In the genomic region with DNA sequence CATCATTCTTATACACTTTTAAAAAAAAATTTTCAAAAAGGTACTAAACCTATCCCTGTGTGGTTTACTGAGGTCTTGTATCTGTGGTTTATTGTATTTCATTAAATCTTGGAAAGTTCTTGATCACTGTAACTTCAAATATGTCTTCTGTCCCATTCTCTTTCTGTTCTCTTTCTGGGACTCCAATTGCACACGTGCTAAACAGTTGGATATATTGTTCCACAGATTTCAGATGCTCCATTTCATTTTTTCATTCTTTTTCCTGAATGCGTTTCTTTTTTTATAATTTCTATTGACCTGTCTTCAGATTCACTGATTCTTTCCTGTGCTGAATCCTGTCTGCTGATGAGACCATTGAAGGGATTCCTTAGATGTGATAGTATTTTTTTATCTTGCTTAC, we compare ENCODE assay signal across 25 cellular contexts. TPM values are rescaled to one million over a fixed set of nuclear protein-coding genes. Genes with fewer than 3 reads are reported as not detected.
DNase-seq lines count a peak whose midpoint lies in the region; ATAC-seq, FAIRE-seq and TF ChIP-seq lines count a peak whose summit lies in the region.
"Had no signal": no experiment of that assay in that cellular context is flagged by ENCODE, and none has a peak within 500 bp of the region (broad histone marks: within the 10 kb centered on the region; RNA-seq: fewer than 3 reads in every experiment).

No MANE protein-coding gene starts in this region.

- in situ Hi-C loops in HepG2 (cut with HindIII; ENCODE audit: extremely low pct_ligation_motif_present, low pct_unique_long_range_greater_than_20kb) (loop anchor here (5.0 kb wide), 1 partner anchor 63 kb away; no protein-coding TSS in a partner anchor), Panc1 (cut with HindIII; ENCODE audit: low pct_unique_long_range_greater_than_20kb, low sequenced_read_pairs) (no loop called here)

- no peaks in the 10 kb centered on the region for H4K20me1 ChIP-seq in HepG2 (ENCODE audit: insufficient read depth, low read length)

- peaks cover 4% of the 10 kb centered on the region for H3K79me2 ChIP-seq in HepG2 (ENCODE audit: insufficient read depth, low read length)

- POLR2A ChIA-PET in HepG2 (lab: Yijun Ruan, JAX) (no interaction called here), Panc1 (lab: Charles Lee) (no interaction called here)

- no TSS peak for BruUV-seq in HepG2 (replicated peaks; lab: Mats Ljungman, UMichigan)
- no TSS peak for BruUV-seq in Panc1 (replicated peaks; lab: Mats Ljungman, UMichigan)

- TF ChIP-seq POLR2A in HepG2 (IDR thresholded peaks at IDR 0.05; ENCODE audit: insufficient read depth in 1 of 2, low read depth in 2 of 2, low read length in 2 of 2): no peak
- TF ChIP-seq POLR2A in right lobe of liver (IDR thresholded peaks at IDR 0.05): no peak

- CTCF ChIA-PET in HepG2 (lab: Yijun Ruan, JAX; ENCODE audit: low intra/inter-chr PET ratio, low total read pairs): no interaction called here
- CTCF ChIA-PET in Panc1 (lab: Charles Lee): no interaction called here

- intact Hi-C loops in HepG2 (cut with micrococcal nuclease; ENCODE audit: unreplicated experiment): loop anchor here (5.0 kb wide), 1 partner anchor 118 kb away; no protein-coding TSS in a partner anchor
- intact Hi-C loops in right lobe of liver (cut with DNase I): no loop called here
- intact Hi-C loops in Panc1 (cut with micrococcal nuclease; ENCODE audit: unreplicated experiment): loop anchor here (5.0 to 10.0 kb wide), 2 partner anchors 98 to 565 kb away; no protein-coding TSS in a partner anchor

- H3K4me3 ChIP-seq in HepG2 (replicated peaks in 1 of 3; ENCODE audit: insufficient read depth in 1 of 3, low read depth in 2 of 3, low read length in 3 of 3) (no peak overlapping the region), right lobe of liver (no peak overlapping the region), Panc1 (ENCODE audit: low read depth in 2 of 2, low read length in 2 of 2) (no peak overlapping the region)
- H3K4me3 ChIP-seq: A549; BLaER1 treated with 17β-estradiol and CSF1 and Interleukin-3, amounts not matched to agents 10 nM and 100 nM; GM12878; GM23338; HAP-1 had no signal

- WGBS in HepG2 (ENCODE audit: low lambda C conversion rate): 52% methylated on average over 2 of the region's 2 CpGs
- 89% methylated on average over 2 of the region's 2 CpGs for WGBS in right lobe of liver (ENCODE audit: insufficient coverage, low coverage, low lambda C conversion rate, missing lambda C conversion rate)

- H3K4me2 ChIP-seq in HepG2 (ENCODE audit: low read depth, low read length): no peak overlapping the region
- H3K4me2 ChIP-seq: A549; BLaER1 treated with 17β-estradiol and CSF1 and Interleukin-3, amounts not matched to agents 10 nM and 100 nM; GM23338 had no signal

- no peak for ATAC-seq in activated T-cell treated with anti-CD3 and anti-CD28 coated beads, Interleukin-2, amount 50 U/mL, for 72 hours (replicated peaks in 1 of 2)
- ATAC-seq in HepG2 (no peak), right lobe of liver (no peak), Panc1 (no peak), HG02610 (IDR thresholded peaks at IDR 0.05; ENCODE audit: unreplicated experiment) (no peak)
- ATAC-seq in stimulated activated memory B cell treated with anti-CD40 and anti-IgM and Interleukin-4, amounts not matched to agents 10 μg/mL and 1 μg/mL and 100 μg/mL, for 72 hours: no peak
- ATAC-seq: A549, GM12878, GM23338 had no signal

- H3K4me1 ChIP-seq in HepG2 (ENCODE audit: insufficient read depth, low read length): peaks cover 28% of the 10 kb centered on the region
- no peaks in the 10 kb centered on the region for H3K4me1 ChIP-seq in right lobe of liver
- peaks cover 10% of the 10 kb centered on the region for H3K4me1 ChIP-seq in Panc1 (ENCODE audit: control insufficient read depth, insufficient read depth, low read length)

- H3K4me1 Mint-ChIP-seq in activated T-cell treated with anti-CD3 and anti-CD28 coated beads, Interleukin-2, amount 50 U/mL, for 72 hours (ENCODE audit: low read depth): peaks cover 28% of the 10 kb centered on the region
- peaks cover 19% of the 10 kb centered on the region for H3K4me1 Mint-ChIP-seq in activated T-cell treated with anti-CD3 and anti-CD28 coated beads, Interleukin-2, amount 50 U/mL, for 24 hours (ENCODE audit: low read depth)
- H3K4me1 Mint-ChIP-seq in stimulated activated memory B cell treated with anti-CD40 and anti-IgM and Interleukin-4, amounts not matched to agents 10 μg/mL and 1 μg/mL and 100 μg/mL, for 72 hours: peaks cover 34% of the 10 kb centered on the region

- TF ChIP-seq EP300 in HepG2 (IDR thresholded peaks at IDR 0.05; ENCODE audit: low read depth in 2 of 2, low read length in 2 of 2) (no peak), HepG2 (CRISPR knock-in tag; IDR thresholded peaks at IDR 0.05; ENCODE audit: borderline replicate concordance) (no peak)

- peaks cover 9 to 18% of the 10 kb centered on the region in 2 donors for H3K36me3 Mint-ChIP-seq in activated T-cell treated with anti-CD3 and anti-CD28 coated beads, Interleukin-2, amount 50 U/mL, for 72 hours (ENCODE audit: insufficient read depth in 2 of 2)
- peaks cover 3% of the 10 kb centered on the region for H3K36me3 Mint-ChIP-seq in activated T-cell treated with anti-CD3 and anti-CD28 coated beads, Interleukin-2, amount 50 U/mL, for 24 hours (ENCODE audit: low read depth)
- H3K36me3 Mint-ChIP-seq in stimulated activated memory B cell treated with anti-CD40 and anti-IgM and Interleukin-4, amounts not matched to agents 10 μg/mL and 1 μg/mL and 100 μg/mL, for 72 hours: peaks cover 8% of the 10 kb centered on the region

- H3K27me3 ChIP-seq in HepG2 (ENCODE audit: control insufficient read depth in 1 of 2, insufficient read depth in 2 of 2, low read length in 2 of 2) (peaks cover under 1 to 5% of the 10 kb centered on the region in 2 experiments; a peak in 2 of 5 replicates), right lobe of liver (no peaks in the 10 kb centered on the region), Panc1 (ENCODE audit: control insufficient read depth, insufficient read depth, low read length) (no peaks in the 10 kb centered on the region)
- H3K27me3 ChIP-seq: BE2C; BLaER1 treated with 17β-estradiol and CSF1 and Interleukin-3, amounts not matched to agents 10 nM and 100 nM had no signal

- H3K9me3 ChIP-seq in HepG2 (ENCODE audit: low read length) (peaks cover 9% of the 10 kb centered on the region), right lobe of liver (no peaks in the 10 kb centered on the region), Panc1 (ENCODE audit: control insufficient read depth, insufficient read depth, low read depth, low read length) (peaks cover 5% of the 10 kb centered on the region; the same call in 1 of the 2 replicates)
- H3K9me3 ChIP-seq: BE2C, HAP-1 had no signal

- H3K36me3 ChIP-seq in HepG2 (replicated peaks in 1 of 2; ENCODE audit: control insufficient read depth in 1 of 2, insufficient read depth in 2 of 2, low read length in 2 of 2): no peaks in the 10 kb centered on the region
- H3K36me3 ChIP-seq in right lobe of liver: no peaks in the 10 kb centered on the region
- no peaks in the 10 kb centered on the region; the same call in 1 of the 2 replicates for H3K36me3 ChIP-seq in Panc1 (ENCODE audit: control insufficient read depth, insufficient read depth, low read length)

- no peak for TF ChIP-seq RAD21 in HepG2 (CRISPR knock-in tag; IDR thresholded peaks at IDR 0.05)

- peaks cover 9 to 11% of the 10 kb centered on the region in 2 donors for H3K9me3 Mint-ChIP-seq in activated T-cell treated with anti-CD3 and anti-CD28 coated beads, Interleukin-2, amount 50 U/mL, for 72 hours
- peaks cover 15% of the 10 kb centered on the region for H3K9me3 Mint-ChIP-seq in activated T-cell treated with anti-CD3 and anti-CD28 coated beads, Interleukin-2, amount 50 U/mL, for 24 hours
- peaks cover 12% of the 10 kb centered on the region for H3K9me3 Mint-ChIP-seq in stimulated activated memory B cell treated with anti-CD40 and anti-IgM and Interleukin-4, amounts not matched to agents 10 μg/mL and 1 μg/mL and 100 μg/mL, for 72 hours

- no peak overlapping the region for H3K9ac ChIP-seq in HepG2 (ENCODE audit: insufficient read depth, low read depth, low read length)
- H3K9ac ChIP-seq: BLaER1 treated with 17β-estradiol and CSF1 and Interleukin-3, amounts not matched to agents 10 nM and 100 nM had no signal

- no peak for DNase-seq in activated T-cell treated with anti-CD3 and anti-CD28 coated beads, Interleukin-2, amount 50 U/mL, for 72 hours
- no peak for DNase-seq in activated T-cell treated with anti-CD3 and anti-CD28 coated beads, Interleukin-2, amount 50 U/mL, for 24 hours
- DNase-seq in HepG2 (ENCODE audit: low spot score): no peak
- no peak for DNase-seq in right lobe of liver
- no peak for DNase-seq in Panc1 (ENCODE audit: low read depth, low spot score)
- DNase-seq in superior temporal gyrus (ENCODE audit: extremely low spot score): no peak
- DNase-seq: ACHN; AML-193; BE2C; CD4-positive, alpha-beta T cell; CD8-positive, alpha-beta memory T cell; DMS 273 treated with DMSO at 0.1 percent for 48 hours; DMS79; EL; GDM1 had no signal

- H3K27ac ChIP-seq in HepG2 (ENCODE audit: extremely low read length, insufficient read depth, low read length): no peak overlapping the region
- no peak overlapping the region for H3K27ac ChIP-seq in right lobe of liver
- H3K27ac ChIP-seq in Panc1 (ENCODE audit: low read length): peak overlapping the region; percentile 98
- H3K27ac ChIP-seq: 22Rv1; BLaER1 treated with 17β-estradiol and CSF1 and Interleukin-3, amounts not matched to agents 10 nM and 100 nM had no signal

- H2AFZ ChIP-seq in HepG2 (ENCODE audit: low read length): no peak overlapping the region
- H2AFZ ChIP-seq: GM23338 had no signal

- TF ChIP-seq CTCF in HepG2 (CRISPR knock-in tag; IDR thresholded peaks at IDR 0.05) (no peak), right lobe of liver (IDR thresholded peaks at IDR 0.05) (no peak), Panc1 (IDR thresholded peaks at IDR 0.05) (no peak)

- no peak for FAIRE-seq in HepG2 (lab: Jason Lieb, UNC)
- FAIRE-seq: A549, D721Med had no signal

- H3K27me3 Mint-ChIP-seq in activated T-cell treated with anti-CD3 and anti-CD28 coated beads, Interleukin-2, amount 50 U/mL, for 72 hours (ENCODE audit: low read depth): no peaks in the 10 kb centered on the region
- H3K27me3 Mint-ChIP-seq in activated T-cell treated with anti-CD3 and anti-CD28 coated beads, Interleukin-2, amount 50 U/mL, for 24 hours: no peaks in the 10 kb centered on the region
- no peaks in the 10 kb centered on the region for H3K27me3 Mint-ChIP-seq in stimulated activated memory B cell treated with anti-CD40 and anti-IgM and Interleukin-4, amounts not matched to agents 10 μg/mL and 1 μg/mL and 100 μg/mL, for 72 hours
- H3K27me3 Mint-ChIP-seq: CD4-positive, alpha-beta T cell had no signal

- peak overlapping the region; percentile 69 for H3K27ac Mint-ChIP-seq in activated T-cell treated with anti-CD3 and anti-CD28 coated beads, Interleukin-2, amount 50 U/mL, for 72 hours
- no peak overlapping the region for H3K27ac Mint-ChIP-seq in activated T-cell treated with anti-CD3 and anti-CD28 coated beads, Interleukin-2, amount 50 U/mL, for 24 hours
- peak overlapping the region; percentile 64 for H3K27ac Mint-ChIP-seq in stimulated activated memory B cell treated with anti-CD40 and anti-IgM and Interleukin-4, amounts not matched to agents 10 μg/mL and 1 μg/mL and 100 μg/mL, for 72 hours
- H3K27ac Mint-ChIP-seq: CD4-positive, alpha-beta T cell; GM23338 had no signal

- no peak overlapping the region for H3K4me3 Mint-ChIP-seq in activated T-cell treated with anti-CD3 and anti-CD28 coated beads, Interleukin-2, amount 50 U/mL, for 72 hours
- H3K4me3 Mint-ChIP-seq in activated T-cell treated with anti-CD3 and anti-CD28 coated beads, Interleukin-2, amount 50 U/mL, for 24 hours: no peak overlapping the region
- H3K4me3 Mint-ChIP-seq in stimulated activated memory B cell treated with anti-CD40 and anti-IgM and Interleukin-4, amounts not matched to agents 10 μg/mL and 1 μg/mL and 100 μg/mL, for 72 hours: no peak overlapping the region
- H3K4me3 Mint-ChIP-seq: CD14-positive monocyte; CD4-positive, alpha-beta T cell; GM23338 had no signal

RNA-seq across cellular contexts. Expression of gene KLF6, which starts 4.6 kb away (rescaled TPM):
- 100 to 1,000 TPM; 184 to 240 TPM for total RNA-seq in activated T-cell treated with anti-CD3 and anti-CD28 coated beads, Interleukin-2, amount 50 U/mL, for 72 hours
- 13.5 and 27.0 TPM in 2 replicates for total RNA-seq in HepG2 (2016; rRNA removed; fragmentation: Illumina TruSeq; extraction: Trizol)
- 17.4 and 21.1 TPM in 2 replicates for total RNA-seq in HepG2 (2016; cell fraction: cytosol; rRNA removed; fragmentation: Illumina TruSeq; extraction: Trizol; ENCODE audit: low read depth)
- 13.7 and 28.9 TPM in 2 replicates for total RNA-seq in HepG2 (2016; cell fraction: insoluble cytoplasmic fraction; rRNA removed; fragmentation: Illumina TruSeq; extraction: Trizol)
- total RNA-seq in HepG2 (2016; cell fraction: membrane; rRNA removed; fragmentation: Illumina TruSeq; extraction: Trizol): 23.0 and 29.0 TPM in 2 replicates
- 106 and 113 TPM in 2 replicates for total RNA-seq in HepG2 (2016; cell fraction: nucleus; rRNA removed; fragmentation: Illumina TruSeq; extraction: Trizol)
- 71.9 and 75.4 TPM in 2 replicates for polyA plus RNA-seq in HepG2 (2011; rRNA removed)
- polyA plus RNA-seq in HepG2 (2011; cell fraction: cytosol; rRNA removed): 35.6 and 36.3 TPM in 2 replicates
- polyA plus RNA-seq in HepG2 (2011; cell fraction: nucleus; rRNA removed): 201 and 233 TPM in 2 replicates
- 28.6 and 64.6 TPM in 2 replicates for polyA plus RNA-seq in HepG2 (2012)
- polyA plus RNA-seq in HepG2 (2016; cell fraction: cytosol; fragmentation: Illumina TruSeq; extraction: Trizol; ENCODE audit: low read depth): 2.8 and 3.6 TPM in 2 replicates
- polyA plus RNA-seq in HepG2 (2016; cell fraction: insoluble cytoplasmic fraction; fragmentation: Illumina TruSeq; extraction: Trizol; ENCODE audit: low read depth): 25.4 and 29.8 TPM in 2 replicates
- polyA plus RNA-seq in HepG2 (2016; cell fraction: membrane; fragmentation: Illumina TruSeq; extraction: Trizol; ENCODE audit: low read depth): 11.0 and 14.7 TPM in 2 replicates
- polyA plus RNA-seq in HepG2 (2016; cell fraction: nucleus; fragmentation: Illumina TruSeq; extraction: Trizol; ENCODE audit: insufficient read depth, low read depth): 165 and 176 TPM in 2 replicates
- polyA minus RNA-seq in HepG2 (2011; rRNA and poly(A)+ RNA removed; ENCODE audit: low replicate concordance): 46.3 and 318 TPM in 2 replicates
- polyA minus RNA-seq in HepG2 (2011; cell fraction: cytosol; rRNA and poly(A)+ RNA removed): 50.8 and 67.4 TPM in 2 replicates
- polyA minus RNA-seq in HepG2 (2011; cell fraction: nucleus; rRNA and poly(A)+ RNA removed): 544 and 615 TPM in 2 replicates
- 10 to 100 TPM; 25.2 to 86.4 (median 75.2) TPM for total RNA-seq in right lobe of liver
- total RNA-seq in Panc1 (2021; ENCODE audit: unreplicated experiment): 177 TPM
- 108 TPM for polyA plus RNA-seq in Panc1 (2012; ENCODE audit: insufficient read length)

Comparison
In these comparisons a context has a peak if more than half of its experiments do, and no peak if none do; other contexts are left out.
1. intact Hi-C loops: an anchor here in HepG2 (5.0 kb wide) and Panc1 (5.0 to 10.0 kb wide); none called in right lobe of liver.